ENCODE assay signal across 16 cellular contexts in genomic region chr4:8115916-8116315, GRCh38.
"Had no signal": no experiment of that assay in that cellular context is flagged by ENCODE, and none has a peak within 500 bp of the region (broad histone marks: within the 10 kb centered on the region; RNA-seq: fewer than 3 reads in every experiment).

No MANE protein-coding gene starts in this region.

- H3K36me3 ChIP-seq: tibial artery, vagina had no signal

- H3K9me3 Mint-ChIP-seq: activated B cell treated with CpG ODN at 0.5 μM for 24 hours; activated CD4-positive, alpha-beta T cell treated with anti-CD3 and anti-CD28 coated beads, Interleukin-2, amount 10 ng/mL, durations not matched to agents 24 days and 14 days; natural killer cell treated with Interleukin-12 subunit alpha and Interleukin-12 subunit beta and Interleukin-15 and Interleukin-18, amount 100 ng/mL, for 72 hours had no signal

- H3K9me3 ChIP-seq: body of pancreas, tibial artery, vagina had no signal

- ATAC-seq: body of pancreas; natural killer cell treated with Interleukin-12 subunit alpha and Interleukin-12 subunit beta and Interleukin-15 and Interleukin-18, amount 100 ng/mL, for 72 hours had no signal

- H3K4me1 ChIP-seq: vagina had no signal

- DNase-seq: activated B cell treated with CpG ODN at 0.5 μM for 24 hours; activated CD4-positive, alpha-beta T cell treated with anti-CD3 and anti-CD28 coated beads, Interleukin-2, amount 10 ng/mL, durations not matched to agents 24 days and 14 days; activated naive CD4-positive, alpha-beta T cell treated with anti-CD3 and anti-CD28 coated beads, Interleukin-2, amount 50 U/mL, for 16 hours; activated T-cell treated with anti-CD3 and anti-CD28 coated beads, Interleukin-2, amount 50 U/mL, for 1 hour; amniotic stem cell; body of pancreas; cerebellar nuclear complex; dermis blood vessel endothelial cell; endodermal cell; erythroblast; hypothalamus; mammary epithelial cell; nucleus accumbens; tibial artery had no signal

- H3K36me3 Mint-ChIP-seq: natural killer cell treated with Interleukin-12 subunit alpha and Interleukin-12 subunit beta and Interleukin-15 and Interleukin-18, amount 100 ng/mL, for 72 hours had no signal

- H3K27me3 Mint-ChIP-seq: activated CD4-positive, alpha-beta T cell treated with anti-CD3 and anti-CD28 coated beads, Interleukin-2, amount 10 ng/mL, durations not matched to agents 24 days and 14 days had no signal

- H3K4me3 Mint-ChIP-seq: activated B cell treated with CpG ODN at 0.5 μM for 24 hours; activated CD4-positive, alpha-beta T cell treated with anti-CD3 and anti-CD28 coated beads, Interleukin-2, amount 10 ng/mL, durations not matched to agents 24 days and 14 days; endodermal cell; natural killer cell treated with Interleukin-12 subunit alpha and Interleukin-12 subunit beta and Interleukin-15 and Interleukin-18, amount 100 ng/mL, for 72 hours had no signal

- H3K27ac Mint-ChIP-seq: activated B cell treated with CpG ODN at 0.5 μM for 24 hours; activated CD4-positive, alpha-beta T cell treated with anti-CD3 and anti-CD28 coated beads, Interleukin-2, amount 10 ng/mL, durations not matched to agents 24 days and 14 days; endodermal cell; natural killer cell treated with Interleukin-12 subunit alpha and Interleukin-12 subunit beta and Interleukin-15 and Interleukin-18, amount 100 ng/mL, for 72 hours had no signal

- H3K27ac ChIP-seq: tibial artery, vagina had no signal

- H3K4me3 ChIP-seq: body of pancreas, tibial artery, vagina had no signal

- H3K27me3 ChIP-seq: body of pancreas, tibial artery, vagina had no signal
